8 cellular contexts compared by ENCODE assay signal in genomic region chr17:31533546-31534155, GRCh38.
A peak's percentile ranks its signal among the peaks of the same experiment; 100 is the strongest.
DNase-seq lines count a peak whose midpoint lies in the region; ATAC-seq and TF ChIP-seq lines count a peak whose summit lies in the region.

No MANE protein-coding gene starts in this region.

- no peak overlapping the region for H3K27ac ChIP-seq in CD8-positive, alpha-beta T cell (ENCODE audit: low read depth, low read length)
- no peak overlapping the region for H3K27ac ChIP-seq in heart left ventricle

- H3K4me1 ChIP-seq in CD8-positive, alpha-beta T cell (ENCODE audit: insufficient read depth, low read length): peaks cover 11% of the 10 kb centered on the region
- H3K4me1 ChIP-seq in heart left ventricle: peaks cover 0 to 8% (median 3%) of the 10 kb centered on the region in 12 donors

- H3K27ac Mint-ChIP-seq in CD8-positive, alpha-beta T cell: no peak overlapping the region
- H3K27ac Mint-ChIP-seq in HFFc6: peak overlapping the region; percentile 2; the same call in 1 of the 2 replicates
- peak overlapping the region; percentile 43 for H3K27ac Mint-ChIP-seq in activated B cell treated with CpG ODN at 0.5 μM for 24 hours

- no peak overlapping the region for H3K4me3 ChIP-seq in CD8-positive, alpha-beta T cell (ENCODE audit: low read depth, low read length)
- H3K4me3 ChIP-seq in heart left ventricle: no peak overlapping the region

- POLR2A ChIA-PET in CD8-positive, alpha-beta T cell (lab: Charles Lee): no interaction called here
- POLR2A ChIA-PET in activated B cell treated with CpG ODN at 0.5 μM for 24 hours (lab: Charles Lee): interaction anchor here (0.6 to 9.5 kb wide), 6 partner anchors 10 to 367 kb away, joined by 3 to 192 read pairs (median 11); partner anchors contain the start of gene UTP6

- intact Hi-C loops in CD8-positive, alpha-beta T cell (cut with DNase I, micrococcal nuclease): loop anchor here in 1 of 2 experiments (2.0 kb wide), 1 partner anchor 309 kb away; no protein-coding TSS in a partner anchor
- intact Hi-C loops in activated B cell treated with CpG ODN at 0.5 μM for 24 hours (cut with micrococcal nuclease): loop anchor here (2.0 kb wide), 2 partner anchors 15 to 25 kb away; no protein-coding TSS in a partner anchor
- intact Hi-C loops in heart left ventricle (cut with DNase I): loop anchor here in 1 of 10 donors (10.0 kb wide), 1 partner anchor 311 kb away; no protein-coding TSS in a partner anchor

- TF ChIP-seq CTCF in CD8-positive, alpha-beta T cell (IDR thresholded peaks at IDR 0.05): no peak
- TF ChIP-seq CTCF in HFFc6 (IDR thresholded peaks at IDR 0.05) (peak; percentile 52), activated B cell treated with CpG ODN at 0.5 μM for 24 hours (IDR thresholded peaks at IDR 0.05) (no peak), heart left ventricle (IDR thresholded peaks at IDR 0.05) (peak in 9 of 12 donors; percentile 20 to 54 (median 37))

- ATAC-seq in CD8-positive, alpha-beta T cell: peak; percentile 15
- ATAC-seq in activated B cell treated with CpG ODN at 0.5 μM for 24 hours (ENCODE audit: low read depth) (no peak), heart left ventricle (peak in 3 of 4 donors; percentile 64 to 77 (median 66)), HG03196 (IDR thresholded peaks at IDR 0.05; ENCODE audit: unreplicated experiment) (no peak), GM18502 (IDR thresholded peaks at IDR 0.05; ENCODE audit: poor library complexity, unreplicated experiment) (no peak)

- no peaks in the 10 kb centered on the region for H3K9me3 Mint-ChIP-seq in CD8-positive, alpha-beta T cell
- H3K9me3 Mint-ChIP-seq in HFFc6: no peaks in the 10 kb centered on the region
- H3K9me3 Mint-ChIP-seq in activated B cell treated with CpG ODN at 0.5 μM for 24 hours: no peaks in the 10 kb centered on the region

- H3K4me3 Mint-ChIP-seq in CD8-positive, alpha-beta T cell: no peak overlapping the region
- H3K4me3 Mint-ChIP-seq in HFFc6 (peak overlapping the region; percentile 2; the same call in 1 of the 2 replicates), activated B cell treated with CpG ODN at 0.5 μM for 24 hours (no peak overlapping the region)

- DNase-seq in CD8-positive, alpha-beta T cell: no peak
- DNase-seq in HFFc6 (peak; percentile 61), activated B cell treated with CpG ODN at 0.5 μM for 24 hours (no peak), heart left ventricle (peak in 1 of 5 donors; percentile 59), NAMALWA (ENCODE audit: low spot score) (no peak)
- DNase-seq in stimulated activated CD4-positive, alpha-beta T cell treated with anti-CD3 and anti-CD28 coated beads, Interleukin-4, amount 100 ng/mL, for 24 hours: peak; percentile 51

- no peaks in the 10 kb centered on the region for H3K27me3 ChIP-seq in CD8-positive, alpha-beta T cell (ENCODE audit: insufficient read depth, low read length)
- H3K27me3 ChIP-seq in heart left ventricle: no peaks in the 10 kb centered on the region

- H3K27me3 Mint-ChIP-seq in CD8-positive, alpha-beta T cell (ENCODE audit: low read depth): no peaks in the 10 kb centered on the region
- H3K27me3 Mint-ChIP-seq in HFFc6 (ENCODE audit: insufficient read depth) (no peaks in the 10 kb centered on the region; the same call in none of the 2 replicates), activated B cell treated with CpG ODN at 0.5 μM for 24 hours (no peaks in the 10 kb centered on the region)

- peaks cover 32% of the 10 kb centered on the region for H3K36me3 ChIP-seq in CD8-positive, alpha-beta T cell (ENCODE audit: insufficient read depth, low read length)
- H3K36me3 ChIP-seq in heart left ventricle: peaks cover 0 to 15% (median 0%) of the 10 kb centered on the region in 9 donors

- no peaks in the 10 kb centered on the region for H3K9me3 ChIP-seq in CD8-positive, alpha-beta T cell (ENCODE audit: low read length)
- H3K9me3 ChIP-seq in heart left ventricle: no peaks in the 10 kb centered on the region

- no peak for TF ChIP-seq POLR2A in heart left ventricle (IDR thresholded peaks at IDR 0.05)

- CTCF ChIA-PET in CD8-positive, alpha-beta T cell (lab: Charles Lee): interaction anchor here (0.5 to 17.6 kb wide), 8 partner anchors 8 to 788 kb away, joined by 3 to 265 read pairs (median 6); no protein-coding TSS in a partner anchor
- CTCF ChIA-PET in activated B cell treated with CpG ODN at 0.5 μM for 24 hours (lab: Charles Lee): interaction anchor here (0.5 to 4.6 kb wide), 8 partner anchors 9 to 309 kb away, joined by 3 to 103 read pairs (median 10); no protein-coding TSS in a partner anchor

- H3K36me3 Mint-ChIP-seq in CD8-positive, alpha-beta T cell: peaks cover 50% of the 10 kb centered on the region
- H3K36me3 Mint-ChIP-seq in HFFc6 (ENCODE audit: low read depth) (no peaks in the 10 kb centered on the region), activated B cell treated with CpG ODN at 0.5 μM for 24 hours (ENCODE audit: low read depth) (peaks cover 39% of the 10 kb centered on the region)

- WGBS in heart left ventricle, 4 donors: 15 to 21% (median 17%) methylated on average over 10 of the region's 10 CpGs

- peaks cover 17% of the 10 kb centered on the region for H3K4me1 Mint-ChIP-seq in CD8-positive, alpha-beta T cell (ENCODE audit: low read depth)
- H3K4me1 Mint-ChIP-seq in HFFc6 (ENCODE audit: low read depth) (peaks cover 21% of the 10 kb centered on the region), activated B cell treated with CpG ODN at 0.5 μM for 24 hours (peaks cover 54% of the 10 kb centered on the region)

Comparison
In these comparisons a context has a peak if more than half of its experiments do, and no peak if none do; other contexts are left out.
1. ATAC-seq: peak in CD8-positive, alpha-beta T cell (single experiment) and heart left ventricle (3 of 4); none in activated B cell treated with CpG ODN at 0.5 μM for 24 hours (single experiment), HG03196 (single experiment) and GM18502 (single experiment).
2. DNase-seq: peak in HFFc6 (single experiment) and stimulated activated CD4-positive, alpha-beta T cell treated with anti-CD3 and anti-CD28 coated beads, Interleukin-4, amount 100 ng/mL, for 24 hours (single experiment); none in CD8-positive, alpha-beta T cell (0 of 7), activated B cell treated with CpG ODN at 0.5 μM for 24 hours (single experiment) and NAMALWA (single experiment).
3. CTCF ChIP-seq: peak in HFFc6 (single experiment) and heart left ventricle (9 of 12); none in CD8-positive, alpha-beta T cell (single experiment) and activated B cell treated with CpG ODN at 0.5 μM for 24 hours (single experiment).